ENCODE assay signal across 11 cellular contexts in genomic region chr2:168639501-168639900, GRCh38.
A peak's percentile ranks its signal among the peaks of the same experiment; 100 is the strongest.
DNase-seq lines count a peak whose midpoint lies in the region; ATAC-seq and TF ChIP-seq lines count a peak whose summit lies in the region.
"Had no signal": no experiment of that assay in that cellular context is flagged by ENCODE, and none has a peak within 500 bp of the region (broad histone marks: within the 10 kb centered on the region; RNA-seq: fewer than 3 reads in every experiment).

No MANE protein-coding gene starts in this region.

- H3K27me3 ChIP-seq in hepatocyte (no peaks in the 10 kb centered on the region), gastrocnemius medialis (no peaks in the 10 kb centered on the region)

- POLR2A ChIA-PET in OCI-LY7 (lab: Charles Lee): no interaction called here

- peaks cover 39% of the 10 kb centered on the region for H3K4me1 ChIP-seq in hepatocyte (ENCODE audit: insufficient read depth)
- H3K4me1 ChIP-seq in gastrocnemius medialis: peaks cover 28 to 51% of the 10 kb centered on the region in 2 donors
- no peaks in the 10 kb centered on the region for H3K4me1 ChIP-seq in OCI-LY7 (ENCODE audit: insufficient read depth, low read length, poor library complexity, severe bottlenecking)

- BruUV-seq in OCI-LY7 (replicated peaks; lab: Mats Ljungman, UMichigan): no TSS peak

- H4K20me1 ChIP-seq in hepatocyte (ENCODE audit: insufficient read depth, poor library complexity, severe bottlenecking) (no peaks in the 10 kb centered on the region), OCI-LY7 (ENCODE audit: insufficient read depth, low read length) (no peaks in the 10 kb centered on the region)

- H2AFZ ChIP-seq in hepatocyte (no peak overlapping the region), OCI-LY7 (ENCODE audit: low read length) (no peak overlapping the region)

- H3K9me3 Mint-ChIP-seq in brain: peaks cover 2 to 13% (median 10%) of the 10 kb centered on the region in 5 experiments

- no peak for TF ChIP-seq POLR2A in gastrocnemius medialis (IDR thresholded peaks at IDR 0.05)

- peaks cover 59% of the 10 kb centered on the region for H3K79me2 ChIP-seq in hepatocyte
- no peaks in the 10 kb centered on the region for H3K79me2 ChIP-seq in OCI-LY7 (ENCODE audit: insufficient read depth, low read depth, low read length)

- 31% methylated on average over 1 of the region's 1 CpG for WGBS in hepatocyte (ENCODE audit: low lambda C conversion rate, missing lambda C conversion rate)

- peaks cover 59% of the 10 kb centered on the region for H3K4me1 Mint-ChIP-seq in brain

- no peak overlapping the region for H3K4me3 Mint-ChIP-seq in brain

- H3K27ac ChIP-seq in hepatocyte: peak overlapping the region; percentile 80
- H3K27ac ChIP-seq in gastrocnemius medialis: peak overlapping the region; percentile 52 to 77 (median 62)
- H3K27ac ChIP-seq in OCI-LY7 (ENCODE audit: low read depth, low read length, poor library complexity, severe bottlenecking): no peak overlapping the region

- H3K27me3 Mint-ChIP-seq in brain: peaks cover 3% of the 10 kb centered on the region

- H3K9me3 ChIP-seq in hepatocyte (ENCODE audit: low read depth) (no peaks in the 10 kb centered on the region), gastrocnemius medialis (no peaks in the 10 kb centered on the region), OCI-LY7 (ENCODE audit: low read length) (no peaks in the 10 kb centered on the region)

- DNase-seq in HFF-Myc (ENCODE audit: extremely low read depth, low read depth) (peak; percentile 58), hepatocyte (ENCODE audit: low spot score) (peak; percentile 82), gastrocnemius medialis (peak; percentile 62 to 84), cerebellum (ENCODE audit: low spot score) (no peak), SKM-1 treated with dmso at 0.1 percent for 144 hours (lab: John Stamatoyannopoulos, UW; ENCODE audit: unreplicated experiment) (no peak), OCI-LY7 (ENCODE audit: low spot score) (no peak)
- DNase-seq: activated CD4-positive, alpha-beta T cell treated with anti-CD3 and anti-CD28 coated beads for 1 hour; amniotic stem cell; NCI-H524 treated with DMSO at 0.1 percent for 48 hours had no signal

- peak; percentile 85 to 89 for ATAC-seq in gastrocnemius medialis
- ATAC-seq in HG02973 (IDR thresholded peaks at IDR 0.05; ENCODE audit: unreplicated experiment): no peak

- no peaks in the 10 kb centered on the region for H3K36me3 ChIP-seq in hepatocyte (replicated peaks; ENCODE audit: insufficient read depth, low read depth)
- H3K36me3 ChIP-seq in gastrocnemius medialis: no peaks in the 10 kb centered on the region
- H3K36me3 ChIP-seq in OCI-LY7 (ENCODE audit: insufficient read depth, low read length): no peaks in the 10 kb centered on the region

- peaks cover 26% of the 10 kb centered on the region for H3K36me3 Mint-ChIP-seq in brain

- CTCF ChIA-PET in OCI-LY7 (lab: Charles Lee; ENCODE audit: unreplicated experiment): no interaction called here

- peak overlapping the region in 3 of 5 experiments; percentile 46 to 74 (median 58) for H3K27ac Mint-ChIP-seq in brain

- TF ChIP-seq CTCF in HFF-Myc (IDR thresholded peaks at IDR 0.05; ENCODE audit: low read depth, low read length, missing control alignments) (no peak), brain (conservative IDR thresholded peaks at IDR 0.05) (no peak), hepatocyte (IDR thresholded peaks at IDR 0.05; ENCODE audit: poor library complexity) (no peak), gastrocnemius medialis (IDR thresholded peaks at IDR 0.05 in 4 of 5, conservative IDR thresholded peaks at IDR 0.05 in 1 of 5) (no peak), OCI-LY7 (conservative IDR thresholded peaks at IDR 0.05; ENCODE audit: low read length) (no peak)

- intact Hi-C loops in gastrocnemius medialis (cut with DNase I; ENCODE audit: low total_unique reads) (loop anchor here (5.0 kb wide), 1 partner anchor 182 kb away; the partner anchor contains the start of gene CERS6), OCI-LY7 (cut with micrococcal nuclease; ENCODE audit: unreplicated experiment) (no loop called here)

- in situ Hi-C loops in gastrocnemius medialis (cut with MboI; ENCODE audit: low sequenced_read_pairs in 4 of 4): no loop called here

- H3K4me2 ChIP-seq in hepatocyte (peak overlapping the region; percentile 57), OCI-LY7 (ENCODE audit: low read length) (no peak overlapping the region)

- no peak overlapping the region for H3K4me3 ChIP-seq in HFF-Myc (replicated peaks; ENCODE audit: low read depth, low read length)
- no peak overlapping the region for H3K4me3 ChIP-seq in hepatocyte
- no peak overlapping the region for H3K4me3 ChIP-seq in gastrocnemius medialis
- H3K4me3 ChIP-seq in OCI-LY7 (ENCODE audit: low read depth, low read length, poor library complexity, severe bottlenecking): no peak overlapping the region

- H3K9me2 ChIP-seq in hepatocyte (replicated peaks; ENCODE audit: insufficient read depth) (no peaks in the 10 kb centered on the region), OCI-LY7 (ENCODE audit: insufficient read depth, low read length) (no peaks in the 10 kb centered on the region)

Comparison
In these comparisons a context has a peak if more than half of its experiments do, and no peak if none do; other contexts are left out.
1. DNase-seq: peak in HFF-Myc (single experiment), hepatocyte (single experiment) and gastrocnemius medialis (2 of 2); none in cerebellum (single experiment), SKM-1 treated with dmso at 0.1 percent for 144 hours (single experiment) and OCI-LY7 (single experiment).